Comparison of ENCODE assay signal across 7 cellular contexts in genomic region chr20:48528346-48528745, GRCh38.
"Had no signal": no experiment of that assay in that cellular context is flagged by ENCODE, and none has a peak within 500 bp of the region (broad histone marks: within the 10 kb centered on the region; RNA-seq: fewer than 3 reads in every experiment).

No MANE protein-coding gene starts in this region.

- FAIRE-seq: HepG2 had no signal

- H3K4me1 ChIP-seq: HAP-1 had no signal

- H3K36me3 ChIP-seq: HAP-1 had no signal

- ATAC-seq: HCT116, HepG2 had no signal

- H3K27ac ChIP-seq: GM23248 had no signal

- DNase-seq: GM23248, GOT3, HFFc6, KBM-7 had no signal

- H2AFZ ChIP-seq: GM23248 had no signal

- H3K9ac ChIP-seq: GM23248 had no signal

- H3K4me3 ChIP-seq: GM23248, HAP-1 had no signal
